8 cellular contexts compared by ENCODE assay signal in genomic region chr16:56423584-56424403, GRCh38. TPM values are rescaled to one million over a fixed set of nuclear protein-coding genes. Genes with fewer than 3 reads are reported as not detected.
A peak's percentile ranks its signal among the peaks of the same experiment; 100 is the strongest.
DNase-seq lines count a peak whose midpoint lies in the region; ATAC-seq and TF ChIP-seq lines count a peak whose summit lies in the region.

No MANE protein-coding gene starts in this region.

- DNase-seq in CD14-positive monocyte (ENCODE audit: low spot score) (no peak), WTC11 (ENCODE audit: low spot score) (no peak), right cardiac atrium (no peak), HK-2 (ENCODE audit: unreplicated experiment) (no peak)

- no peaks in the 10 kb centered on the region for H3K9me3 ChIP-seq in right cardiac atrium (ENCODE audit: control insufficient read depth, low read length)
- no peaks in the 10 kb centered on the region for H3K9me3 ChIP-seq in skeletal muscle satellite cell (replicated peaks; ENCODE audit: low read length)

- ATAC-seq in HG02798 (IDR thresholded peaks at IDR 0.05; ENCODE audit: poor library complexity, unreplicated experiment), result peak; percentile 14
- no peak for ATAC-seq in WTC11
- ATAC-seq in right cardiac atrium, result no peak
- ATAC-seq in HG02642 (IDR thresholded peaks at IDR 0.05; ENCODE audit: poor library complexity, unreplicated experiment), result no peak
- ATAC-seq in GM21717 (IDR thresholded peaks at IDR 0.05; ENCODE audit: unreplicated experiment), result no peak

- peaks cover 0 to 5% of the 10 kb centered on the region in 2 donors for H3K36me3 Mint-ChIP-seq in CD14-positive monocyte
- H3K36me3 Mint-ChIP-seq in WTC11, result no peaks in the 10 kb centered on the region

- H3K4me1 ChIP-seq in right cardiac atrium (ENCODE audit: control insufficient read depth, insufficient read depth, low read length) (peaks cover 3% of the 10 kb centered on the region), skeletal muscle satellite cell (ENCODE audit: control insufficient read depth, insufficient read depth, low read length) (peaks cover 27% of the 10 kb centered on the region)

- no peak for TF ChIP-seq CTCF in CD14-positive monocyte (IDR thresholded peaks at IDR 0.05)
- no peak for TF ChIP-seq CTCF in WTC11 (IDR thresholded peaks at IDR 0.05)

- intact Hi-C loops in CD14-positive monocyte (cut with micrococcal nuclease), result no loop called here
- intact Hi-C loops in right cardiac atrium (cut with DNase I), result no loop called here

- peak overlapping the region; percentile 86 for H3K4me2 ChIP-seq in skeletal muscle satellite cell (ENCODE audit: low read length)

- H3K4me3 ChIP-seq in right cardiac atrium (ENCODE audit: low read length) (peak overlapping the region; percentile 95), skeletal muscle satellite cell (ENCODE audit: low read length) (peak overlapping the region; percentile 75)

- H3K9ac ChIP-seq in skeletal muscle satellite cell (ENCODE audit: low read depth, low read length), result peak overlapping the region; percentile 97

- H3K4me1 Mint-ChIP-seq in CD14-positive monocyte (peaks cover 46% of the 10 kb centered on the region), WTC11 (peaks cover 42% of the 10 kb centered on the region)

- H3K27me3 Mint-ChIP-seq in CD14-positive monocyte (ENCODE audit: low read depth in 3 of 3) (peaks cover 0 to 4% (median 0%) of the 10 kb centered on the region in 3 donors), WTC11 (ENCODE audit: low read depth) (peaks cover 14% of the 10 kb centered on the region)

- peak overlapping the region; percentile 98 to 99 for H3K4me3 Mint-ChIP-seq in CD14-positive monocyte
- H3K4me3 Mint-ChIP-seq in WTC11, result peak overlapping the region; percentile 97

- peak overlapping the region; percentile 81 to 92 (median 84) for H3K27ac Mint-ChIP-seq in CD14-positive monocyte
- no peak overlapping the region for H3K27ac Mint-ChIP-seq in WTC11

- no peak overlapping the region for H3K27ac ChIP-seq in right cardiac atrium (ENCODE audit: low read length)

- H3K36me3 ChIP-seq in skeletal muscle satellite cell (ENCODE audit: insufficient read depth, low read length), result no peaks in the 10 kb centered on the region

- CTCF ChIA-PET in WTC11 (lab: Charles Lee), result interaction anchor here (1.0 to 1.2 kb wide), 2 partner anchors 62 to 67 kb away, joined by 3 read pairs; no protein-coding TSS in a partner anchor

- WGBS in right cardiac atrium, result 25% methylated on average over 7 of the region's 7 CpGs

- no peaks in the 10 kb centered on the region for H3K27me3 ChIP-seq in right cardiac atrium (ENCODE audit: control insufficient read depth, insufficient read depth)
- H3K27me3 ChIP-seq in skeletal muscle satellite cell (ENCODE audit: control insufficient read depth, insufficient read depth, low read length), result no peaks in the 10 kb centered on the region

- POLR2A ChIA-PET in WTC11 (lab: Charles Lee), result no interaction called here

- H3K9me3 Mint-ChIP-seq in CD14-positive monocyte (no peaks in the 10 kb centered on the region), WTC11 (no peaks in the 10 kb centered on the region)

TF ChIP-seq in WTC11, 78 proteins besides CTCF, POLR2A, EP300 and RAD21:
- no peak for TF ChIP-seq E2F4 (CRISPR knock-in tag; IDR thresholded peaks at IDR 0.05; ENCODE audit: borderline replicate concordance, low read depth)
- no peak for TF ChIP-seq ZBTB43 (CRISPR knock-in tag; IDR thresholded peaks at IDR 0.05)
- TF ChIP-seq ATF1 (CRISPR knock-in tag; IDR thresholded peaks at IDR 0.05), result no peak

RNA-seq across cellular contexts. Expression of gene AMFR, which starts 1.6 kb away (rescaled TPM):
- polyA plus RNA-seq in CD14-positive monocyte, result 10 to 100 TPM; 28.3 to 68.1 TPM
- 31.2 to 34.5 TPM (median 31.7 TPM) in 3 replicates for total RNA-seq in WTC11 (2021)
- total RNA-seq in right cardiac atrium, result 100 to 1,000 TPM in 1 of 4 donors, 10 to 100 TPM in 3; 88.7 to 103 (median 93.5) TPM
- 52.3 TPM for polyA plus RNA-seq in right cardiac atrium
- 140 and 160 TPM in 2 replicates for total RNA-seq in skeletal muscle satellite cell (2012; rRNA removed)

RNA-seq across cellular contexts. Expression of gene NUDT21, which starts 27.3 kb away (rescaled TPM):
- polyA plus RNA-seq in CD14-positive monocyte, result 10 to 100 TPM; 55.9 to 65.0 TPM
- 247 to 263 TPM (median 259 TPM) in 3 replicates for total RNA-seq in WTC11 (2021)
- total RNA-seq in right cardiac atrium, result 10 to 100 TPM; 72.9 to 80.7 (median 75.2) TPM
- 23.0 TPM for polyA plus RNA-seq in right cardiac atrium
- 60.7 and 79.1 TPM in 2 replicates for total RNA-seq in skeletal muscle satellite cell (2012; rRNA removed)

RNA-seq across cellular contexts. Expression of gene OGFOD1, which starts 27.6 kb away (rescaled TPM):
- 10 to 100 TPM; 23.4 to 37.9 TPM for polyA plus RNA-seq in CD14-positive monocyte
- total RNA-seq in WTC11 (2021), result 50.5 to 52.2 TPM (median 50.7 TPM) in 3 replicates
- total RNA-seq in right cardiac atrium, result 10 to 100 TPM; 28.4 to 32.8 (median 30.2) TPM
- polyA plus RNA-seq in right cardiac atrium, result 15.5 TPM
- 76.6 and 77.8 TPM in 2 replicates for total RNA-seq in skeletal muscle satellite cell (2012; rRNA removed)
